14 cellular contexts compared by ENCODE assay signal in genomic region chr21:41321211-41321907, GRCh38. TPM values are rescaled to one million over a fixed set of nuclear protein-coding genes. Genes with fewer than 3 reads are reported as not detected.
DNase-seq lines count a peak whose midpoint lies in the region; ATAC-seq and TF ChIP-seq lines count a peak whose summit lies in the region.
"Had no signal": no experiment of that assay in that cellular context is flagged by ENCODE, and none has a peak within 500 bp of the region (broad histone marks: within the 10 kb centered on the region; RNA-seq: fewer than 3 reads in every experiment).

No MANE protein-coding gene starts in this region.

- H3K9me3 ChIP-seq in T-helper 17 cell (ENCODE audit: control insufficient read depth, low read length, poor library complexity, severe bottlenecking) (no peaks in the 10 kb centered on the region), prostate gland (no peaks in the 10 kb centered on the region)

- H3K27ac Mint-ChIP-seq in activated T-cell treated with anti-CD3 and anti-CD28 coated beads, Interleukin-2, amount 50 U/mL, for 24 hours, result no peak overlapping the region
- peak overlapping the region; percentile 19 for H3K27ac Mint-ChIP-seq in T-helper 17 cell
- H3K27ac Mint-ChIP-seq: activated T-helper 1 cell treated with anti-CD3 and anti-CD28 coated beads, Interleukin-12 subunit alpha, Interleukin-12 subunit beta, Interleukin-2, Interleukin-4 antibody, amounts not matched to agents 30 ng/mL and 10 ng/mL and 1 ng/mL, durations not matched to agents 14 hours and 24 hours and 36 hours had no signal

- no peak for TF ChIP-seq POLR2A in prostate gland (IDR thresholded peaks at IDR 0.05)

- no peaks in the 10 kb centered on the region for H3K36me3 Mint-ChIP-seq in activated T-cell treated with anti-CD3 and anti-CD28 coated beads, Interleukin-2, amount 50 U/mL, for 24 hours (ENCODE audit: low read depth)
- H3K36me3 Mint-ChIP-seq in T-helper 17 cell (ENCODE audit: low read depth), result peaks cover 2% of the 10 kb centered on the region

- DNase-seq in activated T-cell treated with anti-CD3 and anti-CD28 coated beads, Interleukin-2, amount 50 U/mL, for 1 hour, result peak; percentile 34
- no peak for DNase-seq in activated T-cell treated with anti-CD3 and anti-CD28 coated beads, Interleukin-2, amount 50 U/mL, for 24 hours
- DNase-seq in NCI-H1436 treated with DMSO at 0.1 percent for 48 hours (lab: John Stamatoyannopoulos, UW) (peak; percentile 40), T-helper 17 cell (no peak), prostate gland (ENCODE audit: low spot score) (no peak), NCI-H446 (lab: John Stamatoyannopoulos, UW) (no peak), AG08396 (ENCODE audit: low spot score) (no peak)
- DNase-seq: hippocampal formation, NCI-H1694, occipital lobe had no signal

- no peaks in the 10 kb centered on the region for H3K27me3 ChIP-seq in prostate gland (replicated peaks; ENCODE audit: insufficient read depth)

- peaks cover 13% of the 10 kb centered on the region for H3K4me1 Mint-ChIP-seq in activated T-cell treated with anti-CD3 and anti-CD28 coated beads, Interleukin-2, amount 50 U/mL, for 24 hours (ENCODE audit: low read depth)
- peaks cover 5% of the 10 kb centered on the region for H3K4me1 Mint-ChIP-seq in T-helper 17 cell

- H3K36me3 ChIP-seq in prostate gland, result no peaks in the 10 kb centered on the region

- peak; percentile 49 for ATAC-seq in T-helper 17 cell
- no peak for ATAC-seq in GM18873 (IDR thresholded peaks at IDR 0.05; ENCODE audit: low FRiP score, unreplicated experiment)

- H3K4me1 ChIP-seq in prostate gland (replicated peaks), result peaks cover 18% of the 10 kb centered on the region

- intact Hi-C loops in prostate gland (cut with DNase I), result no loop called here

- H3K27ac ChIP-seq in prostate gland, result peak overlapping the region; percentile 72 to 81

- 60% methylated on average over 20 of the region's 20 CpGs for WGBS in prostate gland

- peaks cover 37% of the 10 kb centered on the region for H3K27me3 Mint-ChIP-seq in activated T-cell treated with anti-CD3 and anti-CD28 coated beads, Interleukin-2, amount 50 U/mL, for 24 hours
- peaks cover 38% of the 10 kb centered on the region for H3K27me3 Mint-ChIP-seq in T-helper 17 cell

- H3K9me3 Mint-ChIP-seq in activated T-cell treated with anti-CD3 and anti-CD28 coated beads, Interleukin-2, amount 50 U/mL, for 24 hours, result no peaks in the 10 kb centered on the region
- H3K9me3 Mint-ChIP-seq: activated T-helper 1 cell treated with anti-CD3 and anti-CD28 coated beads, Interleukin-12 subunit alpha, Interleukin-12 subunit beta, Interleukin-2, Interleukin-4 antibody, amounts not matched to agents 30 ng/mL and 10 ng/mL and 1 ng/mL, durations not matched to agents 14 hours and 24 hours and 36 hours had no signal

- peak in 1 of 4 experiments; percentile 18 for TF ChIP-seq CTCF in prostate gland (IDR thresholded peaks at IDR 0.05)

- no peak overlapping the region for H3K4me3 Mint-ChIP-seq in activated T-cell treated with anti-CD3 and anti-CD28 coated beads, Interleukin-2, amount 50 U/mL, for 24 hours
- H3K4me3 Mint-ChIP-seq in T-helper 17 cell, result no peak overlapping the region
- H3K4me3 Mint-ChIP-seq: activated T-helper 1 cell treated with anti-CD3 and anti-CD28 coated beads, Interleukin-12 subunit alpha, Interleukin-12 subunit beta, Interleukin-2, Interleukin-4 antibody, amounts not matched to agents 30 ng/mL and 10 ng/mL and 1 ng/mL, durations not matched to agents 14 hours and 24 hours and 36 hours had no signal

- no peak overlapping the region for H3K4me3 ChIP-seq in prostate gland

RNA-seq across cellular contexts. Expression of gene FAM3B, which starts 4.8 kb away (rescaled TPM):
- total RNA-seq in T-helper 17 cell (not detected), prostate gland (10 to 100 TPM; 19.4 to 63.6 TPM)
- total RNA-seq: activated T-helper 1 cell treated with anti-CD3 and anti-CD28 coated beads, Interleukin-12 subunit alpha, Interleukin-12 subunit beta, Interleukin-2, Interleukin-4 antibody, amounts not matched to agents 30 ng/mL and 10 ng/mL and 1 ng/mL, durations not matched to agents 14 hours and 24 hours and 36 hours; cardiac septum; occipital lobe; RPMI7951 had no signal

RNA-seq across cellular contexts. Expression of gene MX2, which starts 40.5 kb away (rescaled TPM):
- total RNA-seq in T-helper 17 cell (10 to 100 TPM; 86.4 to 97.2 TPM), prostate gland (1 to 10 TPM; 1.7 to 4.9 TPM)

Comparison
In these comparisons a context has a peak if more than half of its experiments do, and no peak if none do; other contexts are left out.
1. DNase-seq: peak in activated T-cell treated with anti-CD3 and anti-CD28 coated beads, Interleukin-2, amount 50 U/mL, for 1 hour (single experiment) and NCI-H1436 treated with DMSO at 0.1 percent for 48 hours (single experiment); none in activated T-cell treated with anti-CD3 and anti-CD28 coated beads, Interleukin-2, amount 50 U/mL, for 24 hours (single experiment), T-helper 17 cell (0 of 3), prostate gland (single experiment), NCI-H446 (0 of 2) and AG08396 (single experiment).
2. RNA of gene FAM3B, which starts 4.8 kb away (total RNA-seq): 19.4 to 63.6 TPM in prostate gland; not detected in T-helper 17 cell; every median in the first group is over 10 times any median in the second.
3. RNA of gene MX2, which starts 40.5 kb away (total RNA-seq): 86.4 to 97.2 TPM in T-helper 17 cell; 1.7 to 4.9 TPM in prostate gland; every median in the first group is over 10 times any median in the second.